In genomic region chr6:57297505-57297904, GRCh38 we compare ENCODE assay signal across 24 cellular contexts.
"Had no signal": no experiment of that assay in that cellular context is flagged by ENCODE, and none has a peak within 500 bp of the region (broad histone marks: within the 10 kb centered on the region; RNA-seq: fewer than 3 reads in every experiment).

No MANE protein-coding gene starts in this region.

- H3K9me3 Mint-ChIP-seq: activated CD4-positive, alpha-beta T cell treated with anti-CD3 and anti-CD28 coated beads, Interleukin-2, amount 10 ng/mL, durations not matched to agents 24 days and 14 days; activated T-helper 1 cell treated with anti-CD3 and anti-CD28 coated beads, Interleukin-12 subunit alpha, Interleukin-12 subunit beta, Interleukin-2, Interleukin-4 antibody, amounts not matched to agents 30 ng/mL and 10 ng/mL and 1 ng/mL, durations not matched to agents 14 hours and 24 hours and 36 hours had no signal

- H3K4me1 ChIP-seq: esophagus squamous epithelium had no signal

- H3K27me3 Mint-ChIP-seq: activated CD4-positive, alpha-beta memory T cell treated with anti-CD3 and anti-CD28 coated beads for 36 hours; activated naive CD8-positive, alpha-beta T cell had no signal

- H3K36me3 ChIP-seq: esophagus squamous epithelium, gastroesophageal sphincter, heart right ventricle had no signal

- H3K27me3 ChIP-seq: esophagus squamous epithelium, gastroesophageal sphincter, heart right ventricle had no signal

- H3K4me3 ChIP-seq: esophagus squamous epithelium, gastroesophageal sphincter, heart right ventricle had no signal

- DNase-seq: activated CD4-positive, alpha-beta memory T cell treated with anti-CD3 and anti-CD28 coated beads for 36 hours; activated CD4-positive, alpha-beta T cell treated with anti-CD3 and anti-CD28 coated beads for 36 hours; activated CD4-positive, alpha-beta T cell treated with anti-CD3 and anti-CD28 coated beads, Interleukin-2, amount 10 ng/mL, durations not matched to agents 24 days and 14 days; activated CD4-positive, CD25-positive, alpha-beta regulatory T cell; activated CD4-positive, CD25-positive, alpha-beta regulatory T cell treated with anti-CD3 and anti-CD28 coated beads, Interleukin-2, amount 50 U/mL, for 72 hours; activated CD8-positive, alpha-beta memory T cell treated with anti-CD3 and anti-CD28 coated beads, Interleukin-2, amount 10 ng/mL, durations not matched to agents 7 days and 5 days; activated CD8-positive, alpha-beta memory T cell treated with anti-CD3 and anti-CD28 coated beads, Interleukin-2, amount 50 U/mL, for 4 hours; activated CD8-positive, alpha-beta T cell treated with anti-CD3 and anti-CD28 coated beads, Interleukin-2, amount 10 ng/mL, durations not matched to agents 7 days and 5 days; activated gamma-delta T cell treated with Interleukin-2 at 50 U/mL for 16 hours; activated naive CD4-positive, alpha-beta T cell treated with anti-CD3 and anti-CD28 coated beads, Interleukin-2, amount 50 U/mL, for 16 hours; activated naive CD4-positive, alpha-beta T cell treated with Interleukin-2 at 50 U/mL for 16 hours; activated T-cell treated with anti-CD3 and anti-CD28 coated beads, Interleukin-2, amount 50 U/mL, for 1 hour; activated T-cell treated with anti-CD3 and anti-CD28 coated beads, Interleukin-2, amount 50 U/mL, for 48 hours; amniotic stem cell; caudate nucleus; effector CD8-positive, alpha-beta T cell; esophagus squamous epithelium; foreskin melanocyte; heart right ventricle; T-helper 2 cell had no signal

- H3K4me1 Mint-ChIP-seq: activated CD4-positive, alpha-beta T cell treated with anti-CD3 and anti-CD28 coated beads for 36 hours; activated CD4-positive, alpha-beta T cell treated with anti-CD3 and anti-CD28 coated beads, Interleukin-2, amount 10 ng/mL, durations not matched to agents 24 days and 14 days; activated CD8-positive, alpha-beta memory T cell treated with anti-CD3 and anti-CD28 coated beads, Interleukin-2, amount 10 ng/mL, durations not matched to agents 7 days and 5 days had no signal

- H3K36me3 Mint-ChIP-seq: activated CD4-positive, alpha-beta memory T cell treated with anti-CD3 and anti-CD28 coated beads for 36 hours; activated CD8-positive, alpha-beta memory T cell treated with anti-CD3 and anti-CD28 coated beads, Interleukin-2, amount 10 ng/mL, durations not matched to agents 7 days and 5 days; activated naive CD8-positive, alpha-beta T cell had no signal

- H3K9me3 ChIP-seq: esophagus squamous epithelium, gastroesophageal sphincter had no signal

- H3K27ac ChIP-seq: epithelial cell of prostate, esophagus squamous epithelium, gastroesophageal sphincter, heart right ventricle had no signal

- H3K27ac Mint-ChIP-seq: activated CD4-positive, alpha-beta memory T cell treated with anti-CD3 and anti-CD28 coated beads for 36 hours; activated CD4-positive, alpha-beta T cell treated with anti-CD3 and anti-CD28 coated beads for 36 hours; activated CD4-positive, alpha-beta T cell treated with anti-CD3 and anti-CD28 coated beads, Interleukin-2, amount 10 ng/mL, durations not matched to agents 24 days and 14 days; activated CD8-positive, alpha-beta memory T cell treated with anti-CD3 and anti-CD28 coated beads, Interleukin-2, amount 10 ng/mL, durations not matched to agents 7 days and 5 days; activated CD8-positive, alpha-beta T cell treated with anti-CD3 and anti-CD28 coated beads, Interleukin-2, amount 10 ng/mL, durations not matched to agents 7 days and 5 days; activated naive CD8-positive, alpha-beta T cell; activated T-helper 1 cell treated with anti-CD3 and anti-CD28 coated beads, Interleukin-12 subunit alpha, Interleukin-12 subunit beta, Interleukin-2, Interleukin-4 antibody, amounts not matched to agents 30 ng/mL and 10 ng/mL and 1 ng/mL, durations not matched to agents 14 hours and 24 hours and 36 hours had no signal

- H3K4me3 Mint-ChIP-seq: activated CD4-positive, alpha-beta memory T cell treated with anti-CD3 and anti-CD28 coated beads for 36 hours; activated CD4-positive, alpha-beta T cell treated with anti-CD3 and anti-CD28 coated beads for 36 hours; activated CD4-positive, alpha-beta T cell treated with anti-CD3 and anti-CD28 coated beads, Interleukin-2, amount 10 ng/mL, durations not matched to agents 24 days and 14 days; activated CD8-positive, alpha-beta memory T cell treated with anti-CD3 and anti-CD28 coated beads, Interleukin-2, amount 10 ng/mL, durations not matched to agents 7 days and 5 days; activated CD8-positive, alpha-beta T cell treated with anti-CD3 and anti-CD28 coated beads, Interleukin-2, amount 10 ng/mL, durations not matched to agents 7 days and 5 days; activated naive CD8-positive, alpha-beta T cell; activated T-helper 1 cell treated with anti-CD3 and anti-CD28 coated beads, Interleukin-12 subunit alpha, Interleukin-12 subunit beta, Interleukin-2, Interleukin-4 antibody, amounts not matched to agents 30 ng/mL and 10 ng/mL and 1 ng/mL, durations not matched to agents 14 hours and 24 hours and 36 hours had no signal
